10 cellular contexts compared by ENCODE assay signal in genomic region chr9:129401623-129402340, GRCh38.
DNase-seq lines count a peak whose midpoint lies in the region; ATAC-seq and TF ChIP-seq lines count a peak whose summit lies in the region.
"Had no signal": no experiment of that assay in that cellular context is flagged by ENCODE, and none has a peak within 500 bp of the region (broad histone marks: within the 10 kb centered on the region; RNA-seq: fewer than 3 reads in every experiment).

No MANE protein-coding gene starts in this region.

- no peaks in the 10 kb centered on the region for H3K36me3 ChIP-seq in ES-I3 (ENCODE audit: insufficient read depth, low read length)
- no peaks in the 10 kb centered on the region for H3K36me3 ChIP-seq in heart right ventricle

- no peak for ATAC-seq in WTC11
- peak in 7 of 8 donors; percentile 23 to 69 (median 26) for ATAC-seq in heart right ventricle
- no peak for ATAC-seq in HG03442 (IDR thresholded peaks at IDR 0.05; ENCODE audit: unreplicated experiment)

- no peaks in the 10 kb centered on the region for H3K9me3 Mint-ChIP-seq in WTC11

- H3K9me3 ChIP-seq in ES-I3 (ENCODE audit: control insufficient read depth, insufficient read depth, low read length) (no peaks in the 10 kb centered on the region), heart right ventricle (no peaks in the 10 kb centered on the region)

- H3K27ac ChIP-seq in heart right ventricle, result peak overlapping the region; percentile 33 to 83 (median 72)
- no peak overlapping the region for H3K27ac ChIP-seq in substantia nigra (ENCODE audit: low read depth, low read length, poor library complexity, severe bottlenecking)

- H3K4me1 ChIP-seq in ES-I3 (ENCODE audit: insufficient read depth, low read length) (peaks cover 28% of the 10 kb centered on the region), heart right ventricle (peaks cover 3 to 25% (median 16%) of the 10 kb centered on the region in 9 donors)

- CTCF ChIA-PET in WTC11 (lab: Charles Lee), result interaction anchor here (0.6 to 1.1 kb wide), 8 partner anchors 18 to 320 kb away, joined by 3 to 4 read pairs (median 3); no protein-coding TSS in a partner anchor

- H3K9ac ChIP-seq in ES-I3 (ENCODE audit: low read depth, low read length), result peak overlapping the region; percentile 25; the same call in 1 of the 2 replicates

- WGBS in heart right ventricle, 2 donors, result 42 to 46% methylated on average over 6 of the region's 6 CpGs

- H3K27ac Mint-ChIP-seq in WTC11, result no peak overlapping the region

- peak overlapping the region in 5 of 10 donors; percentile 14 to 37 (median 35) for H3K4me3 ChIP-seq in heart right ventricle

- DNase-seq in WTC11 (ENCODE audit: low spot score), result no peak
- DNase-seq in heart right ventricle, result peak in 1 of 2 donors; percentile 56
- DNase-seq in putamen (ENCODE audit: low spot score), result peak; percentile 64
- no peak for DNase-seq in activated CD4-positive, alpha-beta T cell treated with anti-CD3 and anti-CD28 coated beads for 1 hour
- DNase-seq in stimulated activated CD4-positive, alpha-beta T cell treated with anti-CD3 and anti-CD28 coated beads, Interleukin-2, amount 100 ng/mL, for 48 hours, result no peak
- no peak for DNase-seq in substantia nigra (lab: John Stamatoyannopoulos, UW)
- DNase-seq: effector CD8-positive, alpha-beta T cell; stimulated activated CD4-positive, alpha-beta T cell treated with anti-CD3 and anti-CD28 coated beads, Interleukin-4, amount 100 ng/mL, for 1 hour had no signal

- H3K27me3 Mint-ChIP-seq in WTC11 (ENCODE audit: low read depth), result peaks cover 16% of the 10 kb centered on the region

- no peaks in the 10 kb centered on the region for H3K36me3 Mint-ChIP-seq in WTC11

- TF ChIP-seq CTCF in WTC11 (IDR thresholded peaks at IDR 0.05) (no peak), heart right ventricle (IDR thresholded peaks at IDR 0.05) (no peak)

- H3K4me3 Mint-ChIP-seq in WTC11, result peak overlapping the region; percentile 54; the same call in 1 of the 2 replicates

- POLR2A ChIA-PET in WTC11 (lab: Charles Lee), result interaction anchor here (0.6 to 1.5 kb wide), 3 partner anchors 68 to 223 kb away, joined by 3 to 4 read pairs (median 3); no protein-coding TSS in a partner anchor

- intact Hi-C loops in heart right ventricle (cut with DNase I), result loop anchor here in 1 of 10 donors (10.0 kb wide), 1 partner anchor 213 kb away; no protein-coding TSS in a partner anchor

- peaks cover 59% of the 10 kb centered on the region for H3K4me1 Mint-ChIP-seq in WTC11

- H3K27me3 ChIP-seq in heart right ventricle, result no peaks in the 10 kb centered on the region

TF ChIP-seq in WTC11, 78 proteins besides CTCF, POLR2A, EP300 and RAD21:
- TF ChIP-seq FOXP4 (CRISPR knock-in tag; IDR thresholded peaks at IDR 0.05) (no peak), ZNF232 (CRISPR knock-in tag; IDR thresholded peaks at IDR 0.05) (no peak), ZNF263 (CRISPR knock-in tag; IDR thresholded peaks at IDR 0.05; ENCODE audit: low read depth) (peak; percentile 85; the same call in 1 of the 2 replicates), ATF1 (CRISPR knock-in tag; IDR thresholded peaks at IDR 0.05) (no peak), ESRRA (CRISPR knock-in tag; IDR thresholded peaks at IDR 0.05; ENCODE audit: borderline replicate concordance) (no peak), SMAD3 (CRISPR knock-in tag; IDR thresholded peaks at IDR 0.05; ENCODE audit: borderline replicate concordance) (no peak)
- TF ChIP-seq, protein P1, sequence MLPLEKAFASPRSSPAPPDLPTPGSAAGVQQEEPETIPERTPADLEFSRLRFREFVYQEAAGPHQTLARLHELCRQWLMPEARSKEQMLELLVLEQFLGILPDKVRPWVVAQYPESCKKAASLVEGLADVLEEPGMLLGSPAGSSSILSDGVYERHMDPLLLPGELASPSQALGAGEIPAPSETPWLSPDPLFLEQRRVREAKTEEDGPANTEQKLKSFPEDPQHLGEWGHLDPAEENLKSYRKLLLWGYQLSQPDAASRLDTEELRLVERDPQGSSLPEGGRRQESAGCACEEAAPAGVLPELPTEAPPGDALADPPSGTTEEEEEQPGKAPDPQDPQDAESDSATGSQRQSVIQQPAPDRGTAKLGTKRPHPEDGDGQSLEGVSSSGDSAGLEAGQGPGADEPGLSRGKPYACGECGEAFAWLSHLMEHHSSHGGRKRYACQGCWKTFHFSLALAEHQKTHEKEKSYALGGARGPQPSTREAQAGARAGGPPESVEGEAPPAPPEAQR (CRISPR knock-in tag; IDR thresholded peaks at IDR 0.05), result no peak

Comparison
In these comparisons a context has a peak if more than half of its experiments do, and no peak if none do; other contexts are left out.
1. ATAC-seq: peak in heart right ventricle (7 of 8); none in WTC11 (single experiment) and HG03442 (single experiment).